Comparison of ENCODE assay signal across 1 cellular context in the genomic region with DNA sequence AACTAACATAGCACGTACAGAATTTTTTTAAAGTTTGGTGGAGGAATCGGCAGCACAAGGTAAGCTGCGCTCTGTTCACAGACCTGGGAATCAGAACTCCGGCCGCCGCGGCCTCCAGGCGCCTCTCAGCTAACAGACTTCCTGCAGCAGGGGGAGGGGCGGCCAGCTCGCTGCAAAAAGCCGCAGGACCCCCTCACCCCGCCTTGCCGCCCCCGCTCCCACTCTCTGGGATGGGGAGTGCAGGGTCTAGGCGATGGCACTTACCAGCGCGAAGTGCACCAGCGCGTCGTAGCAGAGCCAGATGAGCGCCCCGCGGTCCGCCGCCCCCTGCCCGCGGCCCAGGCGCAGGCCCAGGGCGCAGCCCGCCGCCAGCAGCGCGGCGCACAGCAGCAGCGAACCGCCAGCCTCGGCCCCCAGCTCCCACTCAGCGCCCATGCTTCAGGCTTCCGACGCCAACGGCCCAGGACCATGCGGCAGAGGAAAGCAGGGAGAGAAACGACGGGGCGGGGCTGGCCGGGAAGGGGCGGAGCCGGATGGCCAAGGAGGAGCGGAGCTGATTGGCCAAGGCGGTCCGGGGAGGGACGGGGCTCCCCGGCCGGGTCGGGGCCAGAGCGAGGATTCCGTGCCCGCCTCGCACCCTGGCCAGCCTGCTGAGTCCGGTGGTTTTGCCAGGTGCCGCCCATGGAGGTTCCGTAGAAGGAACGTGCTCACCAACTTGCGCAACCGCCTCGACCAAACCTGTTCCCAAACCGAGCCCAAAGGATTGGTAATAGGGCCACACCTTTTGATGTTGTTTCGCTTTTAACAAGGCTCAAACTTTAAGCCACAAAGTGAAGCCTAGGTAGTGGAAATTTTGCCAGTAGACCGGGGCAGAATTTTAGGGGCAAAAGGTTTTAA.
A peak's percentile ranks its signal among the peaks of the same experiment; 100 is the strongest.
TF ChIP-seq lines count a peak whose summit lies in the region.

A gene (minus strand): TSS at position 497 of the 897 bp plus-strand sequence. CDS start 62 bp downstream, at position 435.

TF ChIP-seq in HepG2, 621 proteins besides CTCF, POLR2A, EP300 and RAD21 (continued from another document and continues in another):
- TF ChIP-seq, protein P1, sequence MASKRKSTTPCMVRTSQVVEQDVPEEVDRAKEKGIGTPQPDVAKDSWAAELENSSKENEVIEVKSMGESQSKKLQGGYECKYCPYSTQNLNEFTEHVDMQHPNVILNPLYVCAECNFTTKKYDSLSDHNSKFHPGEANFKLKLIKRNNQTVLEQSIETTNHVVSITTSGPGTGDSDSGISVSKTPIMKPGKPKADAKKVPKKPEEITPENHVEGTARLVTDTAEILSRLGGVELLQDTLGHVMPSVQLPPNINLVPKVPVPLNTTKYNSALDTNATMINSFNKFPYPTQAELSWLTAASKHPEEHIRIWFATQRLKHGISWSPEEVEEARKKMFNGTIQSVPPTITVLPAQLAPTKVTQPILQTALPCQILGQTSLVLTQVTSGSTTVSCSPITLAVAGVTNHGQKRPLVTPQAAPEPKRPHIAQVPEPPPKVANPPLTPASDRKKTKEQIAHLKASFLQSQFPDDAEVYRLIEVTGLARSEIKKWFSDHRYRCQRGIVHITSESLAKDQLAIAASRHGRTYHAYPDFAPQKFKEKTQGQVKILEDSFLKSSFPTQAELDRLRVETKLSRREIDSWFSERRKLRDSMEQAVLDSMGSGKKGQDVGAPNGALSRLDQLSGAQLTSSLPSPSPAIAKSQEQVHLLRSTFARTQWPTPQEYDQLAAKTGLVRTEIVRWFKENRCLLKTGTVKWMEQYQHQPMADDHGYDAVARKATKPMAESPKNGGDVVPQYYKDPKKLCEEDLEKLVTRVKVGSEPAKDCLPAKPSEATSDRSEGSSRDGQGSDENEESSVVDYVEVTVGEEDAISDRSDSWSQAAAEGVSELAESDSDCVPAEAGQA (IDR thresholded peaks at IDR 0.05; ENCODE audit: low read depth): no peak
- TF ChIP-seq, protein P1 (CRISPR knock-in tag; IDR thresholded peaks at IDR 0.05; ENCODE audit: borderline replicate concordance): no peak; the same call in 1 of the 2 replicates
- TF ChIP-seq SUZ12 (IDR thresholded peaks at IDR 0.05; ENCODE audit: low read depth, low read length) (no peak), SP4 (CRISPR knock-in tag; IDR thresholded peaks at IDR 0.05) (peak; percentile 98), JUNB (CRISPR knock-in tag; IDR thresholded peaks at IDR 0.05; ENCODE audit: borderline replicate concordance) (no peak), CREM (IDR thresholded peaks at IDR 0.05) (no peak), CREM (CRISPR knock-in tag; IDR thresholded peaks at IDR 0.05) (no peak), MAFG (CRISPR knock-in tag; IDR thresholded peaks at IDR 0.05) (no peak), YY1 (IDR thresholded peaks at IDR 0.05; ENCODE audit: insufficient read depth, insufficient replicate concordance, low read depth, low read length) (peak; percentile 79), NR2F6 (IDR thresholded peaks at IDR 0.05) (no peak), NR2F6 (CRISPR knock-in tag; IDR thresholded peaks at IDR 0.05) (no peak), ZNF460 (CRISPR knock-in tag; IDR thresholded peaks at IDR 0.05; ENCODE audit: borderline replicate concordance) (no peak), ZZZ3 (CRISPR knock-in tag; IDR thresholded peaks at IDR 0.05; ENCODE audit: borderline replicate concordance) (no peak; the same call in 1 of the 2 replicates), KLF6 (CRISPR knock-in tag; IDR thresholded peaks at IDR 0.05) (peak; percentile 84; the same call in 1 of the 2 replicates), ZNF343 (CRISPR knock-in tag; IDR thresholded peaks at IDR 0.05) (0 out of 2 replicates have a peak, but pooled peaks have one; percentile 58), TGIF2 (CRISPR knock-in tag; IDR thresholded peaks at IDR 0.05) (peak; percentile 65), EEA1 (CRISPR knock-in tag; IDR thresholded peaks at IDR 0.05; ENCODE audit: borderline replicate concordance) (peak; percentile 26; the same call in 1 of the 2 replicates), KAT8 (CRISPR knock-in tag; IDR thresholded peaks at IDR 0.05) (peak; percentile 55; the same call in 1 of the 2 replicates), MTF1 (CRISPR knock-in tag; IDR thresholded peaks at IDR 0.05) (peak; percentile 48; the same call in 1 of the 2 replicates), FOXK1 (CRISPR knock-in tag; IDR thresholded peaks at IDR 0.05; ENCODE audit: borderline replicate concordance, low read depth) (no peak), ZNF674 (CRISPR knock-in tag; IDR thresholded peaks at IDR 0.05; ENCODE audit: low read depth) (peak; percentile 82; the same call in 1 of the 2 replicates), ZNF367 (CRISPR knock-in tag; IDR thresholded peaks at IDR 0.05; ENCODE audit: borderline replicate concordance) (peak; percentile 82; the same call in 1 of the 2 replicates), NCOA1 (CRISPR knock-in tag; IDR thresholded peaks at IDR 0.05) (0 out of 2 replicates have a peak, but pooled peaks have one; percentile 42)
- TF ChIP-seq, protein P2, sequence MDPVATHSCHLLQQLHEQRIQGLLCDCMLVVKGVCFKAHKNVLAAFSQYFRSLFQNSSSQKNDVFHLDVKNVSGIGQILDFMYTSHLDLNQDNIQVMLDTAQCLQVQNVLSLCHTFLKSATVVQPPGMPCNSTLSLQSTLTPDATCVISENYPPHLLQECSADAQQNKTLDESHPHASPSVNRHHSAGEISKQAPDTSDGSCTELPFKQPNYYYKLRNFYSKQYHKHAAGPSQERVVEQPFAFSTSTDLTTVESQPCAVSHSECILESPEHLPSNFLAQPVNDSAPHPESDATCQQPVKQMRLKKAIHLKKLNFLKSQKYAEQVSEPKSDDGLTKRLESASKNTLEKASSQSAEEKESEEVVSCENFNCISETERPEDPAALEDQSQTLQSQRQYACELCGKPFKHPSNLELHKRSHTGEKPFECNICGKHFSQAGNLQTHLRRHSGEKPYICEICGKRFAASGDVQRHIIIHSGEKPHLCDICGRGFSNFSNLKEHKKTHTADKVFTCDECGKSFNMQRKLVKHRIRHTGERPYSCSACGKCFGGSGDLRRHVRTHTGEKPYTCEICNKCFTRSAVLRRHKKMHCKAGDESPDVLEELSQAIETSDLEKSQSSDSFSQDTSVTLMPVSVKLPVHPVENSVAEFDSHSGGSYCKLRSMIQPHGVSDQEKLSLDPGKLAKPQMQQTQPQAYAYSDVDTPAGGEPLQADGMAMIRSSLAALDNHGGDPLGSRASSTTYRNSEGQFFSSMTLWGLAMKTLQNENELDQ (CRISPR knock-in tag; IDR thresholded peaks at IDR 0.05; ENCODE audit: borderline replicate concordance): no peak
- TF ChIP-seq, protein P3, sequence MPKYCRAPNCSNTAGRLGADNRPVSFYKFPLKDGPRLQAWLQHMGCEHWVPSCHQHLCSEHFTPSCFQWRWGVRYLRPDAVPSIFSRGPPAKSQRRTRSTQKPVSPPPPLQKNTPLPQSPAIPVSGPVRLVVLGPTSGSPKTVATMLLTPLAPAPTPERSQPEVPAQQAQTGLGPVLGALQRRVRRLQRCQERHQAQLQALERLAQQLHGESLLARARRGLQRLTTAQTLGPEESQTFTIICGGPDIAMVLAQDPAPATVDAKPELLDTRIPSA (CRISPR knock-in tag; IDR thresholded peaks at IDR 0.05; ENCODE audit: borderline replicate concordance): 0 out of 2 replicates have a peak, but pooled peaks have one; percentile 49
- TF ChIP-seq, protein P4, sequence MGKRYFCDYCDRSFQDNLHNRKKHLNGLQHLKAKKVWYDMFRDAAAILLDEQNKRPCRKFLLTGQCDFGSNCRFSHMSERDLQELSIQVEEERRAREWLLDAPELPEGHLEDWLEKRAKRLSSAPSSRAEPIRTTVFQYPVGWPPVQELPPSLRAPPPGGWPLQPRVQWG (CRISPR knock-in tag; IDR thresholded peaks at IDR 0.05; ENCODE audit: borderline replicate concordance, low read depth): no peak
- TF ChIP-seq, protein P5, sequence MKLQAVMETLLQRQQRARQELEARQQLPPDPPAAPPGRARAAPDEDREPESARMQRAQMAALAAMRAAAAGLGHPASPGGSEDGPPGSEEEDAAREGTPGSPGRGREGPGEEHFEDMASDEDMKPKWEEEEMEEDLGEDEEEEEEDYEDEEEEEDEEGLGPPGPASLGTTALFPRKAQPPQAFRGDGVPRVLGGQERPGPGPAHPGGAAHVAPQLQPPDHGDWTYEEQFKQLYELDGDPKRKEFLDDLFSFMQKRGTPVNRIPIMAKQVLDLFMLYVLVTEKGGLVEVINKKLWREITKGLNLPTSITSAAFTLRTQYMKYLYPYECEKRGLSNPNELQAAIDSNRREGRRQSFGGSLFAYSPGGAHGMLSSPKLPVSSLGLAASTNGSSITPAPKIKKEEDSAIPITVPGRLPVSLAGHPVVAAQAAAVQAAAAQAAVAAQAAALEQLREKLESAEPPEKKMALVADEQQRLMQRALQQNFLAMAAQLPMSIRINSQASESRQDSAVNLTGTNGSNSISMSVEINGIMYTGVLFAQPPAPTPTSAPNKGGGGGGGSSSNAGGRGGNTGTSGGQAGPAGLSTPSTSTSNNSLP (IDR thresholded peaks at IDR 0.05; ENCODE audit: low read depth, low read length): no peak
- TF ChIP-seq, protein P6, sequence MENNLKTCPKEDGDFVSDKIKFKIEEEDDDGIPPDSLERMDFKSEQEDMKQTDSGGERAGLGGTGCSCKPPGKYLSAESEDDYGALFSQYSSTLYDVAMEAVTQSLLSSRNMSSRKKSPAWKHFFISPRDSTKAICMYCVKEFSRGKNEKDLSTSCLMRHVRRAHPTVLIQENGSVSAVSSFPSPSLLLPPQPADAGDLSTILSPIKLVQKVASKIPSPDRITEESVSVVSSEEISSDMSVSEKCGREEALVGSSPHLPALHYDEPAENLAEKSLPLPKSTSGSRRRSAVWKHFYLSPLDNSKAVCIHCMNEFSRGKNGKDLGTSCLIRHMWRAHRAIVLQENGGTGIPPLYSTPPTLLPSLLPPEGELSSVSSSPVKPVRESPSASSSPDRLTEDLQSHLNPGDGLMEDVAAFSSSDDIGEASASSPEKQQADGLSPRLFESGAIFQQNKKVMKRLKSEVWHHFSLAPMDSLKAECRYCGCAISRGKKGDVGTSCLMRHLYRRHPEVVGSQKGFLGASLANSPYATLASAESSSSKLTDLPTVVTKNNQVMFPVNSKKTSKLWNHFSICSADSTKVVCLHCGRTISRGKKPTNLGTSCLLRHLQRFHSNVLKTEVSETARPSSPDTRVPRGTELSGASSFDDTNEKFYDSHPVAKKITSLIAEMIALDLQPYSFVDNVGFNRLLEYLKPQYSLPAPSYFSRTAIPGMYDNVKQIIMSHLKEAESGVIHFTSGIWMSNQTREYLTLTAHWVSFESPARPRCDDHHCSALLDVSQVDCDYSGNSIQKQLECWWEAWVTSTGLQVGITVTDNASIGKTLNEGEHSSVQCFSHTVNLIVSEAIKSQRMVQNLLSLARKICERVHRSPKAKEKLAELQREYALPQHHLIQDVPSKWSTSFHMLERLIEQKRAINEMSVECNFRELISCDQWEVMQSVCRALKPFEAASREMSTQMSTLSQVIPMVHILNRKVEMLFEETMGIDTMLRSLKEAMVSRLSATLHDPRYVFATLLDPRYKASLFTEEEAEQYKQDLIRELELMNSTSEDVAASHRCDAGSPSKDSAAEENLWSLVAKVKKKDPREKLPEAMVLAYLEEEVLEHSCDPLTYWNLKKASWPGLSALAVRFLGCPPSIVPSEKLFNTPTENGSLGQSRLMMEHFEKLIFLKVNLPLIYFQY (CRISPR knock-in tag; IDR thresholded peaks at IDR 0.05; ENCODE audit: borderline replicate concordance): peak; percentile 98
- TF ChIP-seq, protein P7, sequence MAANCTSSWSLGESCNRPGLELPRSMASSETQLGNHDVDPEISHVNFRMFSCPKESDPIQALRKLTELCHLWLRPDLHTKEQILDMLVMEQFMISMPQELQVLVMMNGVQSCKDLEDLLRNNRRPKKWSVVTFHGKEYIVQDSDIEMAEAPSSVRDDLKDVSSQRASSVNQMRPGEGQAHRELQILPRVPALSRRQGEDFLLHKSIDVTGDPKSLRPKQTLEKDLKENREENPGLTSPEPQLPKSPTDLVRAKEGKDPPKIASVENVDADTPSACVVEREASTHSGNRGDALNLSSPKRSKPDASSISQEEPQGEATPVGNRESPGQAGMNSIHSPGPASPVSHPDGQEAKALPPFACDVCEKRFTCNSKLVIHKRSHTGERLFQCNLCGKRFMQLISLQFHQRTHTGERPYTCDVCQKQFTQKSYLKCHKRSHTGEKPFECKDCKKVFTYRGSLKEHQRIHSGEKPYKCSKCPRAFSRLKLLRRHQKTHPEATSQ (CRISPR knock-in tag; IDR thresholded peaks at IDR 0.05; ENCODE audit: borderline replicate concordance): 0 out of 2 replicates have a peak, but pooled peaks have one; percentile 25
- TF ChIP-seq, protein P8, sequence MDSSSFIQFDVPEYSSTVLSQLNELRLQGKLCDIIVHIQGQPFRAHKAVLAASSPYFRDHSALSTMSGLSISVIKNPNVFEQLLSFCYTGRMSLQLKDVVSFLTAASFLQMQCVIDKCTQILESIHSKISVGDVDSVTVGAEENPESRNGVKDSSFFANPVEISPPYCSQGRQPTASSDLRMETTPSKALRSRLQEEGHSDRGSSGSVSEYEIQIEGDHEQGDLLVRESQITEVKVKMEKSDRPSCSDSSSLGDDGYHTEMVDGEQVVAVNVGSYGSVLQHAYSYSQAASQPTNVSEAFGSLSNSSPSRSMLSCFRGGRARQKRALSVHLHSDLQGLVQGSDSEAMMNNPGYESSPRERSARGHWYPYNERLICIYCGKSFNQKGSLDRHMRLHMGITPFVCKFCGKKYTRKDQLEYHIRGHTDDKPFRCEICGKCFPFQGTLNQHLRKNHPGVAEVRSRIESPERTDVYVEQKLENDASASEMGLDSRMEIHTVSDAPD (CRISPR knock-in tag; IDR thresholded peaks at IDR 0.05): peak; percentile 86; the same call in 1 of the 2 replicates
- TF ChIP-seq, protein P9, sequence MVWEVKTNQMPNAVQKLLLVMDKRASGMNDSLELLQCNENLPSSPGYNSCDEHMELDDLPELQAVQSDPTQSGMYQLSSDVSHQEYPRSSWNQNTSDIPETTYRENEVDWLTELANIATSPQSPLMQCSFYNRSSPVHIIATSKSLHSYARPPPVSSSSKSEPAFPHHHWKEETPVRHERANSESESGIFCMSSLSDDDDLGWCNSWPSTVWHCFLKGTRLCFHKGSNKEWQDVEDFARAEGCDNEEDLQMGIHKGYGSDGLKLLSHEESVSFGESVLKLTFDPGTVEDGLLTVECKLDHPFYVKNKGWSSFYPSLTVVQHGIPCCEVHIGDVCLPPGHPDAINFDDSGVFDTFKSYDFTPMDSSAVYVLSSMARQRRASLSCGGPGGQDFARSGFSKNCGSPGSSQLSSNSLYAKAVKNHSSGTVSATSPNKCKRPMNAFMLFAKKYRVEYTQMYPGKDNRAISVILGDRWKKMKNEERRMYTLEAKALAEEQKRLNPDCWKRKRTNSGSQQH (CRISPR knock-in tag; IDR thresholded peaks at IDR 0.05; ENCODE audit: low read depth): peak; percentile 66
